ENCODE assay signal across 8 cellular contexts in the genomic region with DNA sequence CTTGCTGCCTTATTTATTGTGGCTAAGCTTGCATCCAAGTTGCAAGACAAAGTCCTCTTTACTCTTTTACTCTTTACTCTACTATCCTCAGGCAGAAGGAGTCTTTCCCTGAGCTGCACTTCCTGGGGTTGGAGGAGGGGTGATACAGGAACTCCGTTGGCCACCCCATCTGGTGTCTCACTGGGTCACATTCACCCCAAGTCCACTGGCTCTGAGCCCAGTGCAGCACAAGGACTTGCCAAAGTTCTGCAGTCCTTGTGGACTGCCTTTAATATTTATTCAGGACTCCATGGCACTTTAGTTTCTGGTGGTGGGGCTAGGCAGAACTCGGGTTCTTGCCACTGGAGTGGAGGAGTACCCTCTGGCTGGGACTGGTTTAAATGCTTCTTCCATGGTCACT.
"Had no signal": no experiment of that assay in that cellular context is flagged by ENCODE, and none has a peak within 500 bp of the region (broad histone marks: within the 10 kb centered on the region; RNA-seq: fewer than 3 reads in every experiment).

No MANE protein-coding gene starts in this region.

- H3K9me3 ChIP-seq: HAP-1 had no signal

- H3K27ac ChIP-seq: GM23248 had no signal

- H3K36me3 ChIP-seq: HAP-1 had no signal

- ATAC-seq: HCT116, K562 had no signal

- H3K4me3 ChIP-seq: GM23248, HAP-1, K562 had no signal

- H2AFZ ChIP-seq: GM23248 had no signal

- DNase-seq: GM23248, GOT3, H7, HFFc6, IMR-90 had no signal

- H3K4me3 Mint-ChIP-seq: HFFc6 had no signal

- H3K9ac ChIP-seq: GM23248 had no signal

- H3K27ac Mint-ChIP-seq: HFFc6 had no signal
